21 cellular contexts compared by ENCODE assay signal in genomic region chr7:47357863-47358262, GRCh38.
DNase-seq lines count a peak whose midpoint lies in the region; ATAC-seq, FAIRE-seq and TF ChIP-seq lines count a peak whose summit lies in the region.
"Had no signal": no experiment of that assay in that cellular context is flagged by ENCODE, and none has a peak within 500 bp of the region (broad histone marks: within the 10 kb centered on the region; RNA-seq: fewer than 3 reads in every experiment).

No MANE protein-coding gene starts in this region.

- H3K27me3 ChIP-seq in Caco-2 (replicated peaks; ENCODE audit: control insufficient read depth, insufficient read depth, low read length) (no peaks in the 10 kb centered on the region), astrocyte (ENCODE audit: insufficient read depth, low read length) (peaks cover 3% of the 10 kb centered on the region), neuronal stem cell (ENCODE audit: control insufficient read depth in 3 of 3, insufficient read depth in 3 of 3, low read depth in 1 of 3, low read length in 3 of 3) (no peaks in the 10 kb centered on the region), MM.1S (replicated peaks; ENCODE audit: insufficient read depth, low read length) (no peaks in the 10 kb centered on the region)

- no peak overlapping the region for H3K14ac ChIP-seq in neuronal stem cell (ENCODE audit: low read length)

- H3K9ac ChIP-seq in astrocyte (ENCODE audit: low read length) (no peak overlapping the region), neuronal stem cell (ENCODE audit: low read depth, low read length, poor library complexity) (no peak overlapping the region), MM.1S (ENCODE audit: low read length) (no peak overlapping the region), kidney (ENCODE audit: low read length in 2 of 2) (no peak overlapping the region)
- H3K9ac ChIP-seq: SK-N-SH had no signal

- H3K23ac ChIP-seq in neuronal stem cell (ENCODE audit: low read depth, low read length, poor library complexity): no peak overlapping the region

- H3K4me3 ChIP-seq in Caco-2 (ENCODE audit: low read depth, low read length): no peak overlapping the region
- H3K4me3 ChIP-seq in astrocyte (ENCODE audit: insufficient read depth, low read depth, low read length): no peak overlapping the region
- H3K4me3 ChIP-seq in neuronal stem cell (ENCODE audit: low read length in 2 of 2): no peak overlapping the region
- H3K4me3 ChIP-seq in MM.1S (ENCODE audit: low read length): no peak overlapping the region
- H3K4me3 ChIP-seq in kidney (ENCODE audit: low read length in 2 of 2): no peak overlapping the region
- H3K4me3 ChIP-seq: A549 had no signal

- WGBS in neuronal stem cell (ENCODE audit: extremely low coverage in 2 of 2, insufficient read length in 2 of 2, insufficient replicate concordance in 1 of 2), 2 donors: no CpG with 5 or more reads among the region's 7 CpGs

- H4K8ac ChIP-seq in neuronal stem cell (ENCODE audit: low read depth, low read length): peak overlapping the region; percentile 70

- CTCF ChIA-PET in Caco-2 (lab: Charles Lee): no interaction called here

- H3K4me2 ChIP-seq in astrocyte (ENCODE audit: low read length) (no peak overlapping the region), neuronal stem cell (ENCODE audit: insufficient read depth, low read length, poor library complexity, severe bottlenecking) (no peak overlapping the region), MM.1S (ENCODE audit: low read depth, low read length) (no peak overlapping the region)
- H3K4me2 ChIP-seq: A549, SK-N-SH had no signal

- peak in 1 of 2 experiments; percentile 2 for DNase-seq in Caco-2
- no peak for DNase-seq in astrocyte (ENCODE audit: low read depth)
- no peak for DNase-seq in neuronal stem cell (ENCODE audit: low spot score)
- no peak for DNase-seq in MM.1S
- no peak for DNase-seq in kidney
- no peak for DNase-seq in CD1c-positive myeloid dendritic cell (ENCODE audit: extremely low spot score)
- DNase-seq: DMS153, EL, H7, NCI-H1417 treated with DMSO at 0.1 percent for 48 hours, NCI-H2029, NCI-H2171, NCI-H446, NCI-H69, Right ventricle myocardium superior, SK-N-SH had no signal

- H3K4me3 Mint-ChIP-seq in Caco-2 (ENCODE audit: unreplicated experiment) (no peak overlapping the region), astrocyte (ENCODE audit: unreplicated experiment) (no peak overlapping the region)

- H4K91ac ChIP-seq in neuronal stem cell (ENCODE audit: low read depth, low read length, poor library complexity): no peak overlapping the region

- H2BK120ac ChIP-seq in neuronal stem cell (ENCODE audit: low read depth, low read length): no peak overlapping the region

- H3K79me1 ChIP-seq in neuronal stem cell (ENCODE audit: low read depth, low read length): peaks cover 12% of the 10 kb centered on the region

- H3K36me3 ChIP-seq in Caco-2 (ENCODE audit: control insufficient read depth, insufficient read depth, low read length) (peaks cover 4% of the 10 kb centered on the region), astrocyte (ENCODE audit: insufficient read depth, low read length) (no peaks in the 10 kb centered on the region), neuronal stem cell (replicated peaks in 1 of 2; ENCODE audit: control insufficient read depth in 2 of 2, insufficient read depth in 2 of 2, low read length in 2 of 2) (peaks cover 0 to 4% of the 10 kb centered on the region in 2 donors), MM.1S (replicated peaks; ENCODE audit: insufficient read depth, low read length) (peaks cover 22% of the 10 kb centered on the region), kidney (ENCODE audit: control insufficient read depth in 1 of 2, insufficient read depth in 2 of 2, low read length in 2 of 2) (peaks cover 5 to 8% of the 10 kb centered on the region in 2 donors)

- no peak overlapping the region for H3K4ac ChIP-seq in neuronal stem cell (ENCODE audit: low read length)

- POLR2A ChIA-PET in Caco-2 (lab: Charles Lee): no interaction called here

- TF ChIP-seq CTCF in Caco-2 (IDR thresholded peaks at IDR 0.05; ENCODE audit: insufficient read depth in 1 of 2, low read depth in 1 of 2, low read length in 1 of 2, severe bottlenecking in 1 of 2, unreplicated experiment in 1 of 2) (no peak), astrocyte (IDR thresholded peaks at IDR 0.05; ENCODE audit: insufficient read depth, low read depth, low read length) (no peak), MM.1S (IDR thresholded peaks at IDR 0.05; ENCODE audit: low read length) (no peak), kidney (IDR thresholded peaks at IDR 0.05; ENCODE audit: borderline replicate concordance, extremely low read depth, insufficient read depth) (no peak)

- peaks cover 100% of the 10 kb centered on the region for H4K20me1 ChIP-seq in astrocyte (ENCODE audit: insufficient read depth, low read length)
- peaks cover 44% of the 10 kb centered on the region for H4K20me1 ChIP-seq in MM.1S (ENCODE audit: insufficient read depth, low read length)

- H3K18ac ChIP-seq in neuronal stem cell (ENCODE audit: low read length): no peak overlapping the region

- peak; percentile 42 for ATAC-seq in GM18907 (IDR thresholded peaks at IDR 0.05; ENCODE audit: unreplicated experiment)
- ATAC-seq in HG03025 (IDR thresholded peaks at IDR 0.05; ENCODE audit: low FRiP score, unreplicated experiment): no peak
- ATAC-seq: A549 had no signal

- no peaks in the 10 kb centered on the region for H3F3A ChIP-seq in MM.1S (ENCODE audit: insufficient read depth, low read length)

- peak overlapping the region; percentile 65 for H3K27ac Mint-ChIP-seq in Caco-2 (ENCODE audit: unreplicated experiment)
- peak overlapping the region; percentile 51 for H3K27ac Mint-ChIP-seq in astrocyte (ENCODE audit: unreplicated experiment)

- H3K4me1 ChIP-seq in Caco-2 (peaks cover 5% of the 10 kb centered on the region), astrocyte (ENCODE audit: insufficient read depth, low read length) (peaks cover 16% of the 10 kb centered on the region), neuronal stem cell (ENCODE audit: control insufficient read depth in 2 of 2, insufficient read depth in 1 of 2, low read depth in 1 of 2, low read length in 2 of 2) (peaks cover 0 to 3% of the 10 kb centered on the region in 2 donors), MM.1S (ENCODE audit: low read length) (no peaks in the 10 kb centered on the region), kidney (ENCODE audit: control insufficient read depth in 1 of 2, insufficient read depth in 1 of 2, low read depth in 1 of 2, low read length in 2 of 2) (peaks cover 3 to 7% of the 10 kb centered on the region in 2 donors)

- H3K9me2 ChIP-seq in MM.1S (replicated peaks; ENCODE audit: insufficient read depth, low read length): no peaks in the 10 kb centered on the region
- H3K9me2 ChIP-seq: SK-N-SH had no signal

- no peaks in the 10 kb centered on the region for H3K4me1 Mint-ChIP-seq in Caco-2 (ENCODE audit: low read depth, unreplicated experiment)
- peaks cover 9% of the 10 kb centered on the region for H3K4me1 Mint-ChIP-seq in astrocyte (ENCODE audit: low read depth, unreplicated experiment)

- BruUV-seq in Caco-2 (replicated peaks; lab: Mats Ljungman, UMichigan): no TSS peak

- H3K79me2 ChIP-seq in astrocyte (ENCODE audit: insufficient read depth, low read length): peaks cover 39% of the 10 kb centered on the region
- peaks cover 99% of the 10 kb centered on the region for H3K79me2 ChIP-seq in MM.1S (ENCODE audit: low read length)

- intact Hi-C loops in Caco-2 (cut with micrococcal nuclease; ENCODE audit: unreplicated experiment): no loop called here
- intact Hi-C loops in kidney (cut with DNase I): no loop called here

- H3K9me3 Mint-ChIP-seq in Caco-2 (ENCODE audit: unreplicated experiment) (no peaks in the 10 kb centered on the region), astrocyte (ENCODE audit: unreplicated experiment) (no peaks in the 10 kb centered on the region)

- no peak overlapping the region for H2BK5ac ChIP-seq in neuronal stem cell (ENCODE audit: low read length)

- peaks cover 14% of the 10 kb centered on the region for H3K36me3 Mint-ChIP-seq in Caco-2 (ENCODE audit: insufficient read depth, unreplicated experiment)
- H3K36me3 Mint-ChIP-seq in astrocyte (ENCODE audit: low read depth, unreplicated experiment): peaks cover 12% of the 10 kb centered on the region

- FAIRE-seq in astrocyte (lab: Jason Lieb, UNC) (no peak), kidney (lab: Jason Lieb, UNC) (no peak)
- FAIRE-seq: A549, RCC 7860 had no signal

- H2BK12ac ChIP-seq in neuronal stem cell (ENCODE audit: low read length): no peak overlapping the region

- H3K9me3 ChIP-seq in Caco-2: no peaks in the 10 kb centered on the region
- no peaks in the 10 kb centered on the region for H3K9me3 ChIP-seq in astrocyte (ENCODE audit: insufficient read depth, low read depth, low read length)
- peaks cover 0 to 3% of the 10 kb centered on the region in 2 donors for H3K9me3 ChIP-seq in neuronal stem cell (replicated peaks in 1 of 2; ENCODE audit: control insufficient read depth in 2 of 2, insufficient read depth in 1 of 2, low read depth in 1 of 2, low read length in 2 of 2)
- H3K9me3 ChIP-seq in MM.1S (replicated peaks; ENCODE audit: insufficient read depth, low read length): no peaks in the 10 kb centered on the region
- no peaks in the 10 kb centered on the region for H3K9me3 ChIP-seq in kidney (ENCODE audit: control insufficient read depth in 1 of 2, low read length in 2 of 2)
- H3K9me3 ChIP-seq: A549, SK-N-SH had no signal

- no peaks in the 10 kb centered on the region for H3K27me3 Mint-ChIP-seq in Caco-2 (ENCODE audit: insufficient read depth, unreplicated experiment)
- no peaks in the 10 kb centered on the region for H3K27me3 Mint-ChIP-seq in astrocyte (ENCODE audit: low read depth, unreplicated experiment)

- no peak overlapping the region for H2BK15ac ChIP-seq in neuronal stem cell (ENCODE audit: low read length)

- H2AFZ ChIP-seq in astrocyte (ENCODE audit: low read depth, low read length) (no peak overlapping the region), neuronal stem cell (ENCODE audit: low read length) (no peak overlapping the region), MM.1S (ENCODE audit: low read length) (no peak overlapping the region)

- H3K27ac ChIP-seq in astrocyte (ENCODE audit: low read depth, low read length): no peak overlapping the region
- H3K27ac ChIP-seq in neuronal stem cell (replicated peaks; ENCODE audit: low read length): no peak overlapping the region
- H3K27ac ChIP-seq in MM.1S (ENCODE audit: low read length): no peak overlapping the region
- no peak overlapping the region for H3K27ac ChIP-seq in kidney (ENCODE audit: low read depth in 2 of 2, low read length in 2 of 2)
- H3K27ac ChIP-seq: A549, C4-2B had no signal

- no peak overlapping the region for H2AK5ac ChIP-seq in neuronal stem cell (ENCODE audit: low read depth, low read length)
